24 cellular contexts compared by ENCODE assay signal in the genomic region with DNA sequence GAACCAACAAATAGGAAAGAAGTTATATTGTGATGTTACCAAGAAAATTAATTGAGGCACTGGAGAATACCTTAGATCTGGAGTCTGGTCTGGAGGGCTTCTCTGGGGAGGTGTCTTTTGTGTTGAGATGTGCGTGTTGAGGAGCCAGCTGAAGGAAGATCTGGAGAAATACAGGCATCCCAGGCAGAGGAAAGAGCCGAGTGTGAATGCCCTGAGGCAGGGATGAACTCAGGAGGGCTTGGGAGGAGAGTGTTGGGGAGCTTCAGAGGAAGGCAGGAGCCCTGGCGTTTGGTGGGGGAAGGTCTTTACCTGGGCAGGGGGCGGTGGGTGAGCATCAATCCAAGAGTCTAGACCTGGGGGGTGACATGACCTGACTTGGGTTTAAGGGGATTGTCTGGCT. TPM values are rescaled to one million over a fixed set of nuclear protein-coding genes. Genes with fewer than 3 reads are reported as not detected.
DNase-seq lines count a peak whose midpoint lies in the region; ATAC-seq and TF ChIP-seq lines count a peak whose summit lies in the region.
"Had no signal": no experiment of that assay in that cellular context is flagged by ENCODE, and none has a peak within 500 bp of the region (broad histone marks: within the 10 kb centered on the region; RNA-seq: fewer than 3 reads in every experiment).

No MANE protein-coding gene starts in this region.

- H3K4me3 Mint-ChIP-seq in WTC11 = no peak overlapping the region
- H3K4me3 Mint-ChIP-seq in glutamatergic neuron (ENCODE audit: unreplicated experiment) = peak overlapping the region; percentile 43
- H3K4me3 Mint-ChIP-seq: activated naive CD4-positive, alpha-beta T cell treated with anti-CD3 and anti-CD28 coated beads for 36 hours; central memory CD8-positive, alpha-beta T cell; natural killer cell had no signal

- no peaks in the 10 kb centered on the region for H3K9me3 ChIP-seq in BLaER1 treated with 17β-estradiol and CSF1 and Interleukin-3, amounts not matched to agents 10 nM and 100 nM (replicated peaks in 1 of 11)
- H3K9me3 ChIP-seq in osteoblast (ENCODE audit: low read depth, low read length) (no peaks in the 10 kb centered on the region), right atrium auricular region (no peaks in the 10 kb centered on the region)
- H3K9me3 ChIP-seq: A549, BE2C, heart left ventricle had no signal

- H3K9ac ChIP-seq in BLaER1 treated with 17β-estradiol and CSF1 and Interleukin-3, amounts not matched to agents 10 nM and 100 nM = peak overlapping the region in 9 of 11 experiments; percentile 15 to 71 (median 53); a peak in 11 of 22 replicates

- H3K4me3 ChIP-seq in BLaER1 treated with 17β-estradiol and CSF1 and Interleukin-3, amounts not matched to agents 10 nM and 100 nM = no peak overlapping the region
- H3K4me3 ChIP-seq in osteoblast (ENCODE audit: insufficient read depth, low read length) (no peak overlapping the region), right atrium auricular region (no peak overlapping the region)
- H3K4me3 ChIP-seq: A549, heart left ventricle had no signal

- peak overlapping the region; percentile 76 to 92 (median 81) for H3K4me2 ChIP-seq in BLaER1 treated with 17β-estradiol and CSF1 and Interleukin-3, amounts not matched to agents 10 nM and 100 nM
- no peak overlapping the region for H3K4me2 ChIP-seq in osteoblast (ENCODE audit: insufficient read depth, low read length)
- H3K4me2 ChIP-seq: A549 had no signal

- H3K36me3 Mint-ChIP-seq in WTC11 (peaks cover 5% of the 10 kb centered on the region), glutamatergic neuron (ENCODE audit: unreplicated experiment) (no peaks in the 10 kb centered on the region)
- H3K36me3 Mint-ChIP-seq: natural killer cell had no signal

- H3K4me1 Mint-ChIP-seq in WTC11 (peaks cover 48% of the 10 kb centered on the region), glutamatergic neuron (ENCODE audit: low read depth, unreplicated experiment) (peaks cover 40% of the 10 kb centered on the region)
- H3K4me1 Mint-ChIP-seq: central memory CD8-positive, alpha-beta T cell had no signal

- H3K27ac ChIP-seq in BLaER1 treated with 17β-estradiol and CSF1 and Interleukin-3, amounts not matched to agents 10 nM and 100 nM = peak overlapping the region in 7 of 11 experiments; percentile 41 to 83 (median 63); a peak in 11 of 22 replicates
- H3K27ac ChIP-seq in osteoblast (ENCODE audit: low read depth, low read length) (no peak overlapping the region), right atrium auricular region (no peak overlapping the region)
- H3K27ac ChIP-seq: A549 had no signal

- H3K27ac Mint-ChIP-seq in WTC11 (peak overlapping the region; percentile 81; the same call in 1 of the 2 replicates), glutamatergic neuron (ENCODE audit: unreplicated experiment) (peak overlapping the region; percentile 85)
- H3K27ac Mint-ChIP-seq: activated naive CD4-positive, alpha-beta T cell treated with anti-CD3 and anti-CD28 coated beads for 36 hours had no signal

- POLR2A ChIA-PET in WTC11 (lab: Charles Lee) = no interaction called here

- H4K20me1 ChIP-seq in BLaER1 treated with 17β-estradiol and CSF1 and Interleukin-3, amounts not matched to agents 10 nM and 100 nM = peaks cover 0 to 93% (median 71%) of the 10 kb centered on the region in 11 experiments; a peak in 19 of 22 replicates
- no peaks in the 10 kb centered on the region for H4K20me1 ChIP-seq in osteoblast (ENCODE audit: insufficient read depth, low read length)

- no peak for TF ChIP-seq CTCF in WTC11 (IDR thresholded peaks at IDR 0.05)
- TF ChIP-seq CTCF in glutamatergic neuron (IDR thresholded peaks at IDR 0.05; ENCODE audit: partially characterized antibody, unreplicated experiment) = no peak
- no peak for TF ChIP-seq CTCF in osteoblast (IDR thresholded peaks at IDR 0.05; ENCODE audit: extremely low read depth, low read depth, low read length)
- TF ChIP-seq CTCF in right atrium auricular region (IDR thresholded peaks at IDR 0.05) = no peak

- H3K4me1 ChIP-seq in BLaER1 treated with 17β-estradiol and CSF1 and Interleukin-3, amounts not matched to agents 10 nM and 100 nM = peaks cover 75 to 96% (median 88%) of the 10 kb centered on the region in 10 experiments
- peaks cover 4% of the 10 kb centered on the region for H3K4me1 ChIP-seq in osteoblast (ENCODE audit: insufficient read depth, low read length)
- peaks cover 0 to 33% of the 10 kb centered on the region in 2 donors for H3K4me1 ChIP-seq in right atrium auricular region
- H3K4me1 ChIP-seq: A549 had no signal

- DNase-seq in WTC11 (ENCODE audit: low spot score) (no peak), glutamatergic neuron (no peak), osteoblast (ENCODE audit: insufficient read length, low spot score, missing footprints) (peak; percentile 44), right atrium auricular region (ENCODE audit: low spot score) (no peak), NCI-H748 treated with DMSO at 0.1 percent for 48 hours (lab: John Stamatoyannopoulos, UW) (no peak), AG08396 (ENCODE audit: low spot score) (no peak), EL (no peak)
- DNase-seq: activated CD4-positive, alpha-beta T cell treated with anti-CD3 and anti-CD28 coated beads for 4 hours; activated naive CD4-positive, alpha-beta T cell treated with anti-CD3 and anti-CD28 coated beads for 36 hours; activated T-cell treated with anti-CD3 and anti-CD28 coated beads, Interleukin-2, amount 50 U/mL, for 48 hours; COR-L47; DMS79 treated with DMSO at 0.1 percent for 48 hours; effector CD4-positive, alpha-beta T cell; heart left ventricle; IMR-90; natural killer cell; NCI-H1092 treated with DMSO at 0.1 percent for 48 hours; NCI-H1930; NCI-H226; T-helper 1 cell had no signal

- CTCF ChIA-PET in WTC11 (lab: Charles Lee) = interaction anchor here (0.6 to 1.4 kb wide), 4 partner anchors 13 to 84 kb away, joined by 3 to 7 read pairs (median 4); no protein-coding TSS in a partner anchor

- no peaks in the 10 kb centered on the region for H3K9me3 Mint-ChIP-seq in WTC11
- H3K9me3 Mint-ChIP-seq in glutamatergic neuron (ENCODE audit: unreplicated experiment) = peaks cover 13% of the 10 kb centered on the region
- H3K9me3 Mint-ChIP-seq: activated naive CD4-positive, alpha-beta T cell treated with anti-CD3 and anti-CD28 coated beads for 36 hours; central memory CD8-positive, alpha-beta T cell; natural killer cell had no signal

- H3K36me3 ChIP-seq in BLaER1 treated with 17β-estradiol and CSF1 and Interleukin-3, amounts not matched to agents 10 nM and 100 nM = peaks cover 0 to 20% (median 7%) of the 10 kb centered on the region in 11 experiments; a peak in 11 of 22 replicates
- no peaks in the 10 kb centered on the region for H3K36me3 ChIP-seq in osteoblast (ENCODE audit: insufficient read depth, low read length)
- no peaks in the 10 kb centered on the region for H3K36me3 ChIP-seq in right atrium auricular region

- no peak overlapping the region for H2AFZ ChIP-seq in osteoblast (ENCODE audit: low read length)

- H3K27me3 ChIP-seq in BLaER1 treated with 17β-estradiol and CSF1 and Interleukin-3, amounts not matched to agents 10 nM and 100 nM = no peaks in the 10 kb centered on the region
- H3K27me3 ChIP-seq in osteoblast (ENCODE audit: insufficient read depth, low read length) (no peaks in the 10 kb centered on the region), right atrium auricular region (no peaks in the 10 kb centered on the region)
- H3K27me3 ChIP-seq: BE2C, heart left ventricle had no signal

- H3K27me3 Mint-ChIP-seq in WTC11 (ENCODE audit: low read depth) (no peaks in the 10 kb centered on the region), glutamatergic neuron (ENCODE audit: unreplicated experiment) (peaks cover 26% of the 10 kb centered on the region)

- ATAC-seq in WTC11 = no peak
- ATAC-seq: A549, natural killer cell had no signal

- no peaks in the 10 kb centered on the region for H3K79me2 ChIP-seq in osteoblast (ENCODE audit: insufficient read depth, low read length)

TF ChIP-seq in WTC11, 78 proteins besides CTCF, POLR2A, EP300 and RAD21 (continues in another document):
- TF ChIP-seq ZNF512 (CRISPR knock-in tag; IDR thresholded peaks at IDR 0.05; ENCODE audit: borderline replicate concordance) (no peak), JAZF1 (CRISPR knock-in tag; IDR thresholded peaks at IDR 0.05) (no peak), USF1 (CRISPR knock-in tag; IDR thresholded peaks at IDR 0.05) (no peak), CREB1 (CRISPR knock-in tag; IDR thresholded peaks at IDR 0.05) (no peak)

RNA-seq across cellular contexts. Expression of gene SYNGR1, which starts 13.1 kb away (rescaled TPM):
- total RNA-seq in WTC11 (2021) = 26.5 to 35.3 TPM (median 28.7 TPM) in 3 replicates
- 49.5 TPM for total RNA-seq in glutamatergic neuron (ENCODE audit: unreplicated experiment)
- 2.1 and 3.6 TPM in 2 replicates for total RNA-seq in osteoblast
- 10 to 100 TPM; 29.4 to 29.5 TPM for total RNA-seq in right atrium auricular region

RNA-seq across cellular contexts. Expression of gene TAB1, which starts 36.6 kb away (rescaled TPM):
- total RNA-seq in WTC11 (2021) = 36.8 to 38.3 TPM (median 38.0 TPM) in 3 replicates
- 27.5 TPM for total RNA-seq in glutamatergic neuron (ENCODE audit: unreplicated experiment)
- total RNA-seq in osteoblast = 12.7 TPM in 2 replicates
- 10 to 100 TPM; 13.0 to 13.7 TPM for total RNA-seq in right atrium auricular region

RNA-seq across cellular contexts. Expression of gene RPL3, which starts 43.5 kb away (rescaled TPM):
- 3,009 to 3,279 TPM (median 3,249 TPM) in 3 replicates for total RNA-seq in WTC11 (2021)
- 1,061 TPM for total RNA-seq in glutamatergic neuron (ENCODE audit: unreplicated experiment)
- total RNA-seq in osteoblast = 1,858 and 2,119 TPM in 2 replicates
- total RNA-seq in right atrium auricular region = 1,000 to 10,000 TPM in 1 of 2 donors, 100 to 1,000 TPM in 1; 440 to 1,190 TPM

Comparison
In these comparisons a context has a peak if more than half of its experiments do, and no peak if none do; other contexts are left out.
1. H3K27ac ChIP-seq: peak in BLaER1 treated with 17β-estradiol and CSF1 and Interleukin-3, amounts not matched to agents 10 nM and 100 nM (7 of 11); none in osteoblast (single experiment) and right atrium auricular region (0 of 2).